Comparison of ENCODE assay signal across 27 cellular contexts in the genomic region with DNA sequence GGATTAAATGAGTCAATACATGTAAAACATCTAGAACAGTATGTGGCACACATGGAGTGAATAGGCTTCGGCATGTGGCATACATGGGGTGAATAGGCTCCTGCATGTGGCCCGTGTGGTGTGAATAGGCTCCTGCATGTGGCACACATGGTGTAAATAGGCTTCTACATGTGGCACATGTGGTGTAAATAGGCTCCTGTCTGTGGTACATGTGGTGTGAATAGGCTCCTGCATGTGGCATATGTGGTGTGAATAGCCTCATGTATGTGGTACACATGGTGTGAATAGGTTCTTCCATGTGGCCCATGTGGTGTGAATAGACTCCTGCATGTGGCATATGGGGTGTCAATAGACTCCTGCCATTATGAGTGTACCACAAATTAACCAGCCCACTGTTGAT.
"Had no signal": no experiment of that assay in that cellular context is flagged by ENCODE, and none has a peak within 500 bp of the region (broad histone marks: within the 10 kb centered on the region; RNA-seq: fewer than 3 reads in every experiment).

No MANE protein-coding gene starts in this region.

- H3K9me3 ChIP-seq: colonic mucosa, esophagus muscularis mucosa, esophagus squamous epithelium, gastrocnemius medialis, gastroesophageal sphincter, heart left ventricle, heart right ventricle had no signal

- FAIRE-seq: colon, endometrium, frontal cortex had no signal

- H3K36me3 ChIP-seq: colonic mucosa, esophagus muscularis mucosa, esophagus squamous epithelium, gastrocnemius medialis, gastroesophageal sphincter, heart left ventricle, heart right ventricle had no signal

- H3K27ac ChIP-seq: colonic mucosa, coronary artery, dorsolateral prefrontal cortex, epithelial cell of prostate, esophagus muscularis mucosa, esophagus squamous epithelium, foreskin keratinocyte, gastrocnemius medialis, gastroesophageal sphincter, heart left ventricle, heart right ventricle had no signal

- ATAC-seq: effector memory CD8-positive, alpha-beta T cell; esophagus mucosa; foreskin keratinocyte; gastrocnemius medialis; gastroesophageal sphincter; heart left ventricle; heart right ventricle had no signal

- DNase-seq: colonic mucosa; cortex of kidney; dermis blood vessel endothelial cell; dorsolateral prefrontal cortex; effector CD4-positive, alpha-beta T cell; effector CD8-positive, alpha-beta T cell; effector memory CD4-positive, alpha-beta T cell; effector memory CD8-positive, alpha-beta T cell; endodermal cell; erythroblast; esophagus squamous epithelium; foreskin fibroblast; foreskin keratinocyte; foreskin melanocyte; gastrocnemius medialis; glutamatergic neuron; head of caudate nucleus; heart left ventricle; heart right ventricle had no signal

- H3K4me3 ChIP-seq: colonic mucosa, coronary artery, dorsolateral prefrontal cortex, esophagus muscularis mucosa, esophagus squamous epithelium, gastrocnemius medialis, gastroesophageal sphincter, heart left ventricle, heart right ventricle had no signal

- H3K27me3 ChIP-seq: colonic mucosa, foreskin keratinocyte, gastrocnemius medialis, gastroesophageal sphincter, heart left ventricle had no signal

- H3K4me1 ChIP-seq: colonic mucosa, esophagus muscularis mucosa, esophagus squamous epithelium, foreskin keratinocyte, gastrocnemius medialis, gastroesophageal sphincter had no signal
